2 cellular contexts compared by ENCODE assay signal in genomic region chr4:162939086-162939485, GRCh38.
TF ChIP-seq lines count a peak whose summit lies in the region.

No MANE protein-coding gene starts in this region.

TF ChIP-seq in HepG2, 621 proteins besides CTCF, POLR2A, EP300 and RAD21 (continued from another document):
- peak; percentile 20; the same call in 1 of the 2 replicates for TF ChIP-seq CEBPB (IDR thresholded peaks at IDR 0.05; ENCODE audit: borderline replicate concordance, low read depth, low read length)
- no peak for TF ChIP-seq UBTF (CRISPR knock-in tag; IDR thresholded peaks at IDR 0.05)
- 0 out of 2 replicates have a peak, but pooled peaks have one; percentile 13 for TF ChIP-seq ATF7 (IDR thresholded peaks at IDR 0.05)
- TF ChIP-seq ATF7 (CRISPR knock-in tag; IDR thresholded peaks at IDR 0.05), result no peak
- TF ChIP-seq NFAT5 (CRISPR knock-in tag; IDR thresholded peaks at IDR 0.05), result no peak
- no peak for TF ChIP-seq ZNF124 (CRISPR knock-in tag; IDR thresholded peaks at IDR 0.05)

TF ChIP-seq in K562, 482 proteins besides CTCF, POLR2A, EP300 and RAD21 (continued from another document):
- TF ChIP-seq ZNF280B (CRISPR knock-in tag; IDR thresholded peaks at IDR 0.05), result no peak
- peak; percentile 77 for TF ChIP-seq ATF3 (IDR thresholded peaks at IDR 0.05)
- TF ChIP-seq ATF3 (CRISPR knock-in tag; conservative IDR thresholded peaks at IDR 0.05), result no peak
- TF ChIP-seq CBX8 (IDR thresholded peaks at IDR 0.05; ENCODE audit: borderline replicate concordance, extremely low read depth, low read depth, low read length, poor library complexity, severe bottlenecking), result no peak
- TF ChIP-seq ZBTB1 (CRISPR knock-in tag; IDR thresholded peaks at IDR 0.05; ENCODE audit: borderline replicate concordance, low read depth), result no peak
- no peak for TF ChIP-seq YBX1 (IDR thresholded peaks at IDR 0.05)
- no peak for TF ChIP-seq ZC3H8 (IDR thresholded peaks at IDR 0.05)
- TF ChIP-seq HDAC3 (IDR thresholded peaks at IDR 0.05; ENCODE audit: borderline replicate concordance, partially characterized antibody), result no peak
- TF ChIP-seq RFX7 (CRISPR knock-in tag; IDR thresholded peaks at IDR 0.05), result no peak
- TF ChIP-seq ZFPM2 (CRISPR knock-in tag; IDR thresholded peaks at IDR 0.05), result no peak
- no peak for TF ChIP-seq ZNF668 (CRISPR knock-in tag; IDR thresholded peaks at IDR 0.05)
- TF ChIP-seq ZNF431 (CRISPR knock-in tag; IDR thresholded peaks at IDR 0.05), result no peak
- no peak for TF ChIP-seq PTTG1 (tag; IDR thresholded peaks at IDR 0.05; ENCODE audit: low read depth)
- TF ChIP-seq SAFB2 (IDR thresholded peaks at IDR 0.05; ENCODE audit: borderline replicate concordance, low read depth, low read length, severe bottlenecking), result no peak
- no peak for TF ChIP-seq RBFOX2 (IDR thresholded peaks at IDR 0.05; ENCODE audit: low read depth, low read length)
- no peak for TF ChIP-seq CBX5 (IDR thresholded peaks at IDR 0.05; ENCODE audit: borderline replicate concordance, low read depth)
- no peak for TF ChIP-seq THRB (CRISPR knock-in tag; conservative IDR thresholded peaks at IDR 0.05)
- peak; percentile 34 for TF ChIP-seq CEBPB (tag; IDR thresholded peaks at IDR 0.05)
- no peak for TF ChIP-seq HMG20A (CRISPR knock-in tag; conservative IDR thresholded peaks at IDR 0.05)
- no peak for TF ChIP-seq CGGBP1 (CRISPR knock-in tag; IDR thresholded peaks at IDR 0.05)
- peak; percentile 52; the same call in 1 of the 2 replicates for TF ChIP-seq ATF7 (IDR thresholded peaks at IDR 0.05)
- TF ChIP-seq GATAD2A (IDR thresholded peaks at IDR 0.05), result no peak
- TF ChIP-seq JUN (IDR thresholded peaks at IDR 0.05; ENCODE audit: borderline replicate concordance, low read depth, low read length), result no peak
- TF ChIP-seq JUN (CRISPR knock-in tag; IDR thresholded peaks at IDR 0.05; ENCODE audit: borderline replicate concordance), result no peak
- no peak for TF ChIP-seq CEBPG (CRISPR knock-in tag; IDR thresholded peaks at IDR 0.05)
- TF ChIP-seq CEBPG (tag; conservative IDR thresholded peaks at IDR 0.05 in 1 of 2, IDR thresholded peaks at IDR 0.05 in 1 of 2), result peak; percentile 95 to 96
- TF ChIP-seq TRIM24 (IDR thresholded peaks at IDR 0.05), result peak; percentile 85 to 91; a peak in 2 of 4 replicates
- peak; percentile 90 for TF ChIP-seq ZSCAN32 (CRISPR knock-in tag; IDR thresholded peaks at IDR 0.05)
- TF ChIP-seq HDAC2 (IDR thresholded peaks at IDR 0.05), result no peak
- TF ChIP-seq ATF4 (CRISPR knock-in tag; IDR thresholded peaks at IDR 0.05), result peak; percentile 92
- no peak for TF ChIP-seq ETV1 (tag; conservative IDR thresholded peaks at IDR 0.05; ENCODE audit: low read depth)
- TF ChIP-seq PTBP1 (IDR thresholded peaks at IDR 0.05; ENCODE audit: low read depth, low read length), result no peak
- no peak for TF ChIP-seq ZNF507 (tag; conservative IDR thresholded peaks at IDR 0.05)
- TF ChIP-seq ESRRB (CRISPR knock-in tag; IDR thresholded peaks at IDR 0.05; ENCODE audit: borderline replicate concordance), result no peak
- TF ChIP-seq KAT8 (IDR thresholded peaks at IDR 0.05; ENCODE audit: low read depth), result no peak
- peak; percentile 43; the same call in 1 of the 2 replicates for TF ChIP-seq JUND (IDR thresholded peaks at IDR 0.05; ENCODE audit: borderline replicate concordance, low read depth, low read length)
- no peak for TF ChIP-seq JUND (tag; IDR thresholded peaks at IDR 0.05; ENCODE audit: borderline replicate concordance, low read depth, low read length)
- TF ChIP-seq NBN (IDR thresholded peaks at IDR 0.05; ENCODE audit: low read depth), result no peak
